In the genomic region with DNA sequence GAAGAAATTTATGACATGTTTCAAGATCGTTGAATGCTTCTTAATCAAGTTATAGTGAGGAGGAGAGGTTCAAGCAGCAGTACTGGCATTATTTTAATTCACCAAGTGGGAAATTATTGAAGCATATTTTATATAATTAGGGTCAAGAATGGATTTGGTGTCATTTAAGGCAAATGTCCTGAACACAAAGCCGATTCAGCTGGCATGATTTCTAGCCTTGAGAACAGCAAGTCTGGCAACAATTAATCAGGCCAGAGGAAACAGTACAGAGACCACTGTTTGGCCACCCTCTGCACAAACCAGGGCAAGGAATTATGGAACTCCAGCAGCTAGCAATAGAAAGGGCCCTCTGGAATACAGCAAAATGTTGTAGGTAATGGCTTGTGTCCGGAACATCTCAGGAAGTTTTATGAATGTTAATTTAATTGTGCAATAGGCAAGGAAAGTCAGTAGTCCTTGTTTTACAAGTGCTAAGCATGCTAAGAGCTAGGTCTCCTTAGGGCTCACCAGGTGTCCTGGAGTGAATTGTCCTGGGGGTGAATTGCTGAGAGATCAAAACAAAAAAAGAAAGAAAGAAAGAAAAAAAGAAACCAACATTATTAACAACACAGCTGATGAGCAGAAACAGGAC, we compare ENCODE assay signal across 22 cellular contexts. TPM values are rescaled to one million over a fixed set of nuclear protein-coding genes. Genes with fewer than 3 reads are reported as not detected.
DNase-seq lines count a peak whose midpoint lies in the region; ATAC-seq and TF ChIP-seq lines count a peak whose summit lies in the region.
"Had no signal": no experiment of that assay in that cellular context is flagged by ENCODE, and none has a peak within 500 bp of the region (broad histone marks: within the 10 kb centered on the region; RNA-seq: fewer than 3 reads in every experiment).

No MANE protein-coding gene starts in this region.

- no peak overlapping the region for H3K4me3 Mint-ChIP-seq in activated CD4-positive, alpha-beta T cell treated with anti-CD3 and anti-CD28 coated beads, Interleukin-2, amount 10 ng/mL, durations not matched to agents 7 days and 5 days
- no peak overlapping the region for H3K4me3 Mint-ChIP-seq in activated CD4-positive, alpha-beta T cell treated with anti-CD3 and anti-CD28 coated beads for 36 hours
- H3K4me3 Mint-ChIP-seq: activated T-cell treated with anti-CD3 and anti-CD28 coated beads, Interleukin-2, amount 50 U/mL, for 72 hours had no signal

- H3K9me3 Mint-ChIP-seq in activated CD4-positive, alpha-beta T cell treated with anti-CD3 and anti-CD28 coated beads, Interleukin-2, amount 10 ng/mL, durations not matched to agents 7 days and 5 days, result peaks cover 15% of the 10 kb centered on the region
- H3K9me3 Mint-ChIP-seq in activated CD4-positive, alpha-beta T cell treated with anti-CD3 and anti-CD28 coated beads for 36 hours (ENCODE audit: low read depth), result peaks cover 3% of the 10 kb centered on the region

- no peak overlapping the region for H3K9ac ChIP-seq in IMR-90 (ENCODE audit: low read depth, low read length)

- H4K5ac ChIP-seq in IMR-90 (ENCODE audit: low read depth, low read length), result no peak overlapping the region

- POLR2A ChIA-PET in activated CD4-positive, alpha-beta T cell treated with anti-CD3 and anti-CD28 coated beads, Interleukin-2, amount 10 ng/mL, durations not matched to agents 7 days and 5 days (lab: Charles Lee), result no interaction called here
- POLR2A ChIA-PET in IMR-90 (lab: Charles Lee; ENCODE audit: unreplicated experiment), result no interaction called here
- POLR2A ChIA-PET in activated CD4-positive, alpha-beta T cell treated with anti-CD3 and anti-CD28 coated beads for 36 hours (lab: Charles Lee), result no interaction called here

- ATAC-seq in IMR-90 (ENCODE audit: low read depth) (no peak), gastroesophageal sphincter (no peak)
- ATAC-seq in activated CD4-positive, alpha-beta T cell treated with anti-CD3 and anti-CD28 coated beads for 36 hours, result no peak
- ATAC-seq: activated T-cell treated with anti-CD3 and anti-CD28 coated beads, Interleukin-2, amount 50 U/mL, for 72 hours; stimulated activated naive CD8-positive, alpha-beta T cell treated with anti-CD3 and anti-CD28 coated beads, Interleukin-15, Interleukin-2, amounts not matched to agents 100 U/mL and 50 U/mL, for 24 hours had no signal

- no peak overlapping the region for H2BK5ac ChIP-seq in IMR-90 (ENCODE audit: low read depth, low read length, poor library complexity, severe bottlenecking)

- H3K9me3 ChIP-seq in IMR-90 (ENCODE audit: control insufficient read depth, insufficient read depth, low read length) (peaks cover 4% of the 10 kb centered on the region), gastroesophageal sphincter (peaks cover 0 to 2% (median 0%) of the 10 kb centered on the region in 3 donors)

- 100% methylated on average over 1 of the region's 3 CpGs; no CpG with 5 or more reads in 1 of the 2 experiments for WGBS in IMR-90 (ENCODE audit: extremely low coverage in 2 of 2, insufficient read length in 1 of 2), 2 experiments
- 24 to 41% methylated on average over 2 to 3 of the region's 3 CpGs for WGBS in gastroesophageal sphincter (ENCODE audit: low coverage in 1 of 2), 2 donors

- H3K27ac ChIP-seq in IMR-90 (ENCODE audit: insufficient read depth, low read length) (no peak overlapping the region), gastroesophageal sphincter (no peak overlapping the region)
- H3K27ac ChIP-seq: 22Rv1 had no signal

- no peak for TF ChIP-seq EP300 in gastroesophageal sphincter (IDR thresholded peaks at IDR 0.05)

- H3K4me1 ChIP-seq in IMR-90 (ENCODE audit: control insufficient read depth, insufficient read depth, low read length) (no peaks in the 10 kb centered on the region), gastroesophageal sphincter (peaks cover 0 to 20% (median 5%) of the 10 kb centered on the region in 3 donors)

- no peak overlapping the region for H2AK9ac ChIP-seq in IMR-90 (replicated peaks; ENCODE audit: low read depth, low read length, poor library complexity)

- H2AFZ ChIP-seq in IMR-90 (replicated peaks; ENCODE audit: low read length, poor library complexity), result no peak overlapping the region

- no peak overlapping the region for H3K23ac ChIP-seq in IMR-90 (ENCODE audit: low read depth, low read length)

- CTCF ChIA-PET in activated CD4-positive, alpha-beta T cell treated with anti-CD3 and anti-CD28 coated beads, Interleukin-2, amount 10 ng/mL, durations not matched to agents 7 days and 5 days (lab: Charles Lee), result interaction anchor here (0.9 to 1.2 kb wide), 2 partner anchors 9 kb away, joined by 4 read pairs; no protein-coding TSS in a partner anchor
- CTCF ChIA-PET in IMR-90 (lab: Yijun Ruan, JAX), result interaction anchor here (0.8 kb wide), 1 partner anchor 24 kb away, joined by 4 read pairs; no protein-coding TSS in a partner anchor
- CTCF ChIA-PET in activated CD4-positive, alpha-beta T cell treated with anti-CD3 and anti-CD28 coated beads for 36 hours (lab: Charles Lee), result interaction anchor here (0.7 to 1.5 kb wide), 2 partner anchors 21 to 52 kb away, joined by 3 to 4 read pairs; no protein-coding TSS in a partner anchor

- no peak overlapping the region for H3K14ac ChIP-seq in IMR-90 (replicated peaks; ENCODE audit: low read depth, low read length)

- no peaks in the 10 kb centered on the region for H3K79me1 ChIP-seq in IMR-90 (ENCODE audit: low read depth in 1 of 2, low read length in 2 of 2)

- no peak overlapping the region for H3K4ac ChIP-seq in IMR-90 (ENCODE audit: low read depth, low read length)

- peaks cover 2% of the 10 kb centered on the region for H3K27me3 Mint-ChIP-seq in activated CD4-positive, alpha-beta T cell treated with anti-CD3 and anti-CD28 coated beads, Interleukin-2, amount 10 ng/mL, durations not matched to agents 7 days and 5 days
- H3K27me3 Mint-ChIP-seq in activated CD4-positive, alpha-beta T cell treated with anti-CD3 and anti-CD28 coated beads for 36 hours, result no peaks in the 10 kb centered on the region

- H3K18ac ChIP-seq in IMR-90 (ENCODE audit: low read depth, low read length), result no peak overlapping the region

- BruUV-seq in IMR-90 (replicated peaks; lab: Mats Ljungman, UMichigan), result no TSS peak

- H2BK120ac ChIP-seq in IMR-90 (ENCODE audit: low read depth, low read length), result no peak overlapping the region

- H3K9me1 ChIP-seq in IMR-90 (ENCODE audit: insufficient read depth, low read length), result no peaks in the 10 kb centered on the region

- peaks cover 42% of the 10 kb centered on the region for H3K4me1 Mint-ChIP-seq in activated CD4-positive, alpha-beta T cell treated with anti-CD3 and anti-CD28 coated beads, Interleukin-2, amount 10 ng/mL, durations not matched to agents 7 days and 5 days
- peaks cover 50% of the 10 kb centered on the region for H3K4me1 Mint-ChIP-seq in activated CD4-positive, alpha-beta T cell treated with anti-CD3 and anti-CD28 coated beads for 36 hours

- H2BK20ac ChIP-seq in IMR-90 (ENCODE audit: low read depth, low read length), result no peak overlapping the region

- no peak for DNase-seq in activated CD4-positive, alpha-beta T cell treated with anti-CD3 and anti-CD28 coated beads, Interleukin-2, amount 10 ng/mL, durations not matched to agents 7 days and 5 days
- no peak for DNase-seq in activated CD4-positive, alpha-beta T cell treated with anti-CD3 and anti-CD28 coated beads for 4 hours
- DNase-seq in IMR-90 (no peak), globus pallidus (ENCODE audit: low spot score) (peak; percentile 60), putamen (ENCODE audit: low spot score) (peak; percentile 35), NCI-H1417 (lab: John Stamatoyannopoulos, UW) (no peak)
- DNase-seq in activated CD4-positive, alpha-beta T cell treated with anti-CD3 and anti-CD28 coated beads for 36 hours, result no peak
- DNase-seq: activated CD4-positive, alpha-beta T cell treated with anti-CD3 and anti-CD28 coated beads for 1 hour; activated naive CD4-positive, alpha-beta T cell treated with anti-CD3 and anti-CD28 coated beads, Interleukin-2, amount 50 U/mL, for 16 hours; activated T-cell treated with anti-CD3 and anti-CD28 coated beads, Interleukin-2, amount 50 U/mL, for 72 hours; AML-193; effector memory CD4-positive, alpha-beta T cell; esophagus squamous epithelium; Karpas-422; NCI-H1694 treated with DMSO at 0.1 percent for 48 hours; NCI-H526 treated with DMSO at 0.1 percent for 48 hours; stimulated activated CD4-positive, alpha-beta T cell treated with anti-CD3 and anti-CD28 coated beads, Interleukin-4, amount 100 ng/mL, for 1 hour; stimulated activated naive CD8-positive, alpha-beta T cell treated with anti-CD3 and anti-CD28 coated beads, Interleukin-15, Interleukin-2, amounts not matched to agents 100 U/mL and 50 U/mL, for 24 hours; trophoblast cell had no signal

- H4K91ac ChIP-seq in IMR-90 (ENCODE audit: insufficient read depth, low read depth, low read length), result no peak overlapping the region

- H2AK5ac ChIP-seq in IMR-90 (ENCODE audit: low read depth, low read length), result no peak overlapping the region

- peak overlapping the region; percentile 10 for H3K27ac Mint-ChIP-seq in activated CD4-positive, alpha-beta T cell treated with anti-CD3 and anti-CD28 coated beads, Interleukin-2, amount 10 ng/mL, durations not matched to agents 7 days and 5 days
- H3K27ac Mint-ChIP-seq in activated CD4-positive, alpha-beta T cell treated with anti-CD3 and anti-CD28 coated beads for 36 hours, result no peak overlapping the region
- H3K27ac Mint-ChIP-seq: activated T-cell treated with anti-CD3 and anti-CD28 coated beads, Interleukin-2, amount 50 U/mL, for 72 hours had no signal

- H4K20me1 ChIP-seq in IMR-90 (ENCODE audit: insufficient read depth, low read length), result no peaks in the 10 kb centered on the region

- no peak overlapping the region for H4K8ac ChIP-seq in IMR-90 (ENCODE audit: low read depth in 2 of 2, low read length in 2 of 2)

- in situ Hi-C loops in IMR-90 (cut with MboI; ENCODE audit: low sequenced_read_pairs), result no loop called here

- no peak for TF ChIP-seq CTCF in IMR-90 (conservative IDR thresholded peaks at IDR 0.05; ENCODE audit: low read depth, low read length)
- TF ChIP-seq CTCF in gastroesophageal sphincter (IDR thresholded peaks at IDR 0.05), result no peak

- TF ChIP-seq RAD21 in IMR-90 (IDR thresholded peaks at IDR 0.05; ENCODE audit: low read length), result no peak

- no peak overlapping the region for H3K4me2 ChIP-seq in IMR-90 (ENCODE audit: low read depth, low read length)

- H3K36me3 ChIP-seq in IMR-90 (ENCODE audit: control insufficient read depth, insufficient read depth, low read length), result no peaks in the 10 kb centered on the region
- H3K36me3 ChIP-seq in gastroesophageal sphincter, result no peaks in the 10 kb centered on the region
- H3K36me3 ChIP-seq: esophagus squamous epithelium had no signal

- intact Hi-C loops in IMR-90 (cut with micrococcal nuclease), result no loop called here
- intact Hi-C loops in activated CD4-positive, alpha-beta T cell treated with anti-CD3 and anti-CD28 coated beads for 36 hours (cut with DNase I, micrococcal nuclease), result no loop called here

- no peak for TF ChIP-seq POLR2A in IMR-90 (IDR thresholded peaks at IDR 0.05; ENCODE audit: low read depth, low read length)
- TF ChIP-seq POLR2A in gastroesophageal sphincter (IDR thresholded peaks at IDR 0.05), result no peak

- dilution Hi-C loops in IMR-90 (cut with HindIII; ENCODE audit: low sequenced_read_pairs, unreplicated experiment), result no loop called here

- peaks cover 40% of the 10 kb centered on the region for H3K27me3 ChIP-seq in IMR-90 (ENCODE audit: control insufficient read depth, insufficient read depth, low read length)
- no peaks in the 10 kb centered on the region for H3K27me3 ChIP-seq in gastroesophageal sphincter
- H3K27me3 ChIP-seq: esophagus squamous epithelium had no signal

- peaks cover 2% of the 10 kb centered on the region for H3K36me3 Mint-ChIP-seq in activated CD4-positive, alpha-beta T cell treated with anti-CD3 and anti-CD28 coated beads, Interleukin-2, amount 10 ng/mL, durations not matched to agents 7 days and 5 days (ENCODE audit: low read depth)
- no peaks in the 10 kb centered on the region for H3K36me3 Mint-ChIP-seq in activated CD4-positive, alpha-beta T cell treated with anti-CD3 and anti-CD28 coated beads for 36 hours (ENCODE audit: low read depth)

- H2BK15ac ChIP-seq in IMR-90 (ENCODE audit: low read depth, low read length), result no peak overlapping the region

- H3K4me3 ChIP-seq in IMR-90 (ENCODE audit: insufficient read depth, low read depth, low read length), result no peak overlapping the region
- H3K4me3 ChIP-seq in gastroesophageal sphincter, result no peak overlapping the region
- H3K4me3 ChIP-seq: esophagus squamous epithelium, mucosa of descending colon had no signal

- H3K56ac ChIP-seq in IMR-90 (ENCODE audit: extremely low read depth, insufficient read depth, low read length), result no peak overlapping the region

RNA-seq across cellular contexts. Expression of gene SNRK, which starts 38.7 kb away (rescaled TPM):
- 10 to 100 TPM; 62.9 to 65.6 TPM for total RNA-seq in activated CD4-positive, alpha-beta T cell treated with anti-CD3 and anti-CD28 coated beads, Interleukin-2, amount 10 ng/mL, durations not matched to agents 7 days and 5 days
- total RNA-seq in IMR-90 (2012; rRNA removed) (20.6 and 23.1 TPM in 2 replicates), gastroesophageal sphincter (10 to 100 TPM; 42.9 to 64.0 (median 49.1) TPM)
- 4.7 and 5.9 TPM in 2 replicates for polyA plus RNA-seq in IMR-90 (2012; rRNA removed)
- polyA plus RNA-seq in IMR-90 (2012; cell fraction: cytosol; rRNA removed), result 1.5 and 3.2 TPM in 2 replicates
- polyA plus RNA-seq in IMR-90 (2012; cell fraction: nucleus; rRNA removed; ENCODE audit: low replicate concordance), result 9.9 and 18.3 TPM in 2 replicates
- 10 to 100 TPM; 19.5 to 22.9 TPM for total RNA-seq in activated CD4-positive, alpha-beta T cell treated with anti-CD3 and anti-CD28 coated beads for 36 hours

Comparison
In these comparisons a context has a peak if more than half of its experiments do, and no peak if none do; other contexts are left out.
1. DNase-seq: peak in globus pallidus (single experiment) and putamen (single experiment); none in activated CD4-positive, alpha-beta T cell treated with anti-CD3 and anti-CD28 coated beads, Interleukin-2, amount 10 ng/mL, durations not matched to agents 7 days and 5 days (single experiment), activated CD4-positive, alpha-beta T cell treated with anti-CD3 and anti-CD28 coated beads for 4 hours (0 of 2), IMR-90 (single experiment), NCI-H1417 (0 of 3) and activated CD4-positive, alpha-beta T cell treated with anti-CD3 and anti-CD28 coated beads for 36 hours (single experiment).